Comparison of ENCODE assay signal across 8 cellular contexts in the genomic region with DNA sequence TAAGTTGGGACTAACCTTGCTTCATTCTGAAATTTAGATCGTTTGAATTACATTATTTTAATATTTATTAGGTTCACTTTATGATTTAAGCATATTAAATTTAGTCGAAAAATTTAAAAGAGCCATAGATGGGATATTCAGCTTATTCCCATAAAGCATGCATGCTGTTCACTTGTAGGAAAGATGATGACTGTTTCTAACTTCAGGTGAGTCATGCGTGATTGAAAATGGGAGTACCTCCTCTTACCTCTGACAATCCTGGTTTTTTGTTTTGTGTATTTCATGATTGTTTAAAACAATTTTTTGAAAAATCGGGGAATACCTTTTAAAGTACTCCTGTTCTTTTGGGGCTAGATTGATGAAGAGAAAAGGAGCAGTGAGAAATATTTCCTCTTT. TPM values are rescaled to one million over a fixed set of nuclear protein-coding genes. Genes with fewer than 3 reads are reported as not detected.
DNase-seq lines count a peak whose midpoint lies in the region; ATAC-seq, FAIRE-seq and TF ChIP-seq lines count a peak whose summit lies in the region.

No MANE protein-coding gene starts in this region.

- H3K36me3 ChIP-seq in heart right ventricle (peaks cover 0 to 38% (median 0%) of the 10 kb centered on the region in 9 donors), astrocyte (ENCODE audit: insufficient read depth, low read length) (no peaks in the 10 kb centered on the region), lower lobe of right lung (peaks cover 9% of the 10 kb centered on the region), uterus (no peaks in the 10 kb centered on the region)

- peak overlapping the region; percentile 83 for H3K9ac ChIP-seq in astrocyte (ENCODE audit: low read length)

- peak overlapping the region; percentile 87 for H3K4me2 ChIP-seq in astrocyte (ENCODE audit: low read length)

- peaks cover 3% of the 10 kb centered on the region for H3K36me3 Mint-ChIP-seq in astrocyte (ENCODE audit: low read depth, unreplicated experiment)

- H2AFZ ChIP-seq in astrocyte (ENCODE audit: low read depth, low read length): no peak overlapping the region

- H3K9me3 ChIP-seq in heart right ventricle (no peaks in the 10 kb centered on the region), astrocyte (ENCODE audit: insufficient read depth, low read depth, low read length) (no peaks in the 10 kb centered on the region), lower lobe of right lung (no peaks in the 10 kb centered on the region), uterus (no peaks in the 10 kb centered on the region)

- H3K27me3 Mint-ChIP-seq in astrocyte (ENCODE audit: low read depth, unreplicated experiment): no peaks in the 10 kb centered on the region

- ATAC-seq in heart right ventricle: no peak
- no peak for ATAC-seq in left ventricle myocardium superior
- no peak for ATAC-seq in lower lobe of right lung
- ATAC-seq in HG03571 (IDR thresholded peaks at IDR 0.05; ENCODE audit: unreplicated experiment): no peak

- peak overlapping the region; percentile 99 for H3K4me3 Mint-ChIP-seq in astrocyte (ENCODE audit: unreplicated experiment)

- H3K4me1 Mint-ChIP-seq in astrocyte (ENCODE audit: low read depth, unreplicated experiment): peaks cover 25% of the 10 kb centered on the region

- no peaks in the 10 kb centered on the region for H3K9me3 Mint-ChIP-seq in astrocyte (ENCODE audit: unreplicated experiment)

- WGBS in heart right ventricle, 2 donors: 21 to 23% methylated on average over 4 of the region's 4 CpGs

- FAIRE-seq in astrocyte (lab: Jason Lieb, UNC) (no peak), GM12892 (lab: Jason Lieb, UNC) (no peak)

- H3K4me1 ChIP-seq in heart right ventricle (peaks cover 2 to 70% (median 52%) of the 10 kb centered on the region in 9 donors), astrocyte (ENCODE audit: insufficient read depth, low read length) (peaks cover 16% of the 10 kb centered on the region), lower lobe of right lung (peaks cover 59% of the 10 kb centered on the region), uterus (peaks cover 6 to 10% of the 10 kb centered on the region in 2 donors)

- H3K27me3 ChIP-seq in heart right ventricle (no peaks in the 10 kb centered on the region), astrocyte (ENCODE audit: insufficient read depth, low read length) (no peaks in the 10 kb centered on the region), lower lobe of right lung (ENCODE audit: low read depth) (no peaks in the 10 kb centered on the region), uterus (no peaks in the 10 kb centered on the region)

- peaks cover 53% of the 10 kb centered on the region for H4K20me1 ChIP-seq in astrocyte (ENCODE audit: insufficient read depth, low read length)

- H3K27ac Mint-ChIP-seq in astrocyte (ENCODE audit: unreplicated experiment): no peak overlapping the region

- H3K4me3 ChIP-seq in heart right ventricle: peak overlapping the region; percentile 71 to 96 (median 85)
- peak overlapping the region; percentile 97 for H3K4me3 ChIP-seq in astrocyte (ENCODE audit: insufficient read depth, low read depth, low read length)
- peak overlapping the region; percentile 95 for H3K4me3 ChIP-seq in lower lobe of right lung
- peak overlapping the region; percentile 46 to 91 for H3K4me3 ChIP-seq in uterus

- TF ChIP-seq POLR2A in uterus (IDR thresholded peaks at IDR 0.05): no peak
- TF ChIP-seq POLR2A in GM12892 (IDR thresholded peaks at IDR 0.05; ENCODE audit: low read depth, low read length): no peak

- TF ChIP-seq CTCF in heart right ventricle (IDR thresholded peaks at IDR 0.05) (no peak), astrocyte (IDR thresholded peaks at IDR 0.05; ENCODE audit: insufficient read depth, low read depth, low read length) (no peak), lower lobe of right lung (IDR thresholded peaks at IDR 0.05) (no peak), uterus (IDR thresholded peaks at IDR 0.05) (no peak)

- peak overlapping the region in 8 of 10 donors; percentile 92 to 98 (median 96) for H3K27ac ChIP-seq in heart right ventricle
- H3K27ac ChIP-seq in astrocyte (ENCODE audit: low read depth, low read length): no peak overlapping the region
- H3K27ac ChIP-seq in lower lobe of right lung: peak overlapping the region; percentile 97
- H3K27ac ChIP-seq in uterus: peak overlapping the region; percentile 96 to 97

- DNase-seq in heart right ventricle (no peak), left ventricle myocardium superior (no peak), astrocyte (ENCODE audit: low read depth) (peak; percentile 33), lower lobe of right lung (no peak), uterus (no peak), occipital lobe (lab: John Stamatoyannopoulos, UW) (no peak), GM12892 (ENCODE audit: insufficient read length) (no peak)

- H3K79me2 ChIP-seq in astrocyte (ENCODE audit: insufficient read depth, low read length): peaks cover 72% of the 10 kb centered on the region

- intact Hi-C loops in heart right ventricle (cut with DNase I) (loop anchor here in 2 of 10 donors (5.0 to 10.0 kb wide), 2 partner anchors 105 to 108 kb away; a partner anchor contains a TSS), left ventricle myocardium superior (cut with micrococcal nuclease) (no loop called here), lower lobe of right lung (cut with DNase I) (no loop called here), uterus (cut with DNase I; ENCODE audit: low total_unique reads) (loop anchor here (5.0 kb wide), 1 partner anchor 157 kb away; no protein-coding TSS in a partner anchor)

RNA-seq across cellular contexts. Expression of a gene that starts 1.4 kb away (rescaled TPM):
- total RNA-seq in heart right ventricle: 10 to 100 TPM; 11.8 to 21.1 (median 14.3) TPM
- 1 to 10 TPM; 4.7 to 6.4 TPM for polyA plus RNA-seq in heart right ventricle
- total RNA-seq in left ventricle myocardium superior: 15.3 TPM
- total RNA-seq in astrocyte: 55.8 and 56.2 TPM in 2 replicates
- total RNA-seq in lower lobe of right lung: 42.8 TPM
- total RNA-seq in uterus: 100 to 1,000 TPM in 1 of 4 donors, 10 to 100 TPM in 3; 33.8 to 102 (median 51.9) TPM
- 151 TPM for total RNA-seq in occipital lobe
- polyA plus RNA-seq in GM12892 (2012; ENCODE audit: missing spikeins): 9.0 TPM
